In genomic region chr10:72927485-72927884, GRCh38 we compare ENCODE assay signal across 9 cellular contexts. TPM values are rescaled to one million over a fixed set of nuclear protein-coding genes. Genes with fewer than 3 reads are reported as not detected.
"Had no signal": no experiment of that assay in that cellular context is flagged by ENCODE, and none has a peak within 500 bp of the region (broad histone marks: within the 10 kb centered on the region; RNA-seq: fewer than 3 reads in every experiment).

No MANE protein-coding gene starts in this region.

- H3K4me1 Mint-ChIP-seq: H9, IgD-negative memory B cell had no signal

- H3K9me3 Mint-ChIP-seq: H9 had no signal

- H2AFZ ChIP-seq: GM23248 had no signal

- H3K4me3 Mint-ChIP-seq: H9, IgD-negative memory B cell had no signal

- H3K27ac ChIP-seq: GM23248 had no signal

- FAIRE-seq: H1, H54, HTR-8/SVneo had no signal

- H3K9ac ChIP-seq: GM23248 had no signal

- H3K27ac Mint-ChIP-seq: H9, IgD-negative memory B cell had no signal

- H3K4me3 ChIP-seq: GM23248 had no signal

- DNase-seq: GM23248, H9, HCEC 1CT, KG1 had no signal

- H3K36me3 Mint-ChIP-seq: IgD-negative memory B cell had no signal

RNA-seq across cellular contexts. Expression of gene PLA2G12B, which starts 27.1 kb away (rescaled TPM):
- total RNA-seq: GM23248, H1, H9, HT-29 had no signal
- polyA plus RNA-seq: GM23248, H1, IgD-negative memory B cell had no signal

RNA-seq across cellular contexts. Expression of gene OIT3, which starts 33.9 kb away (rescaled TPM):
- total RNA-seq: GM23248, H1, H9, HT-29 had no signal
- polyA plus RNA-seq: GM23248, H1, IgD-negative memory B cell had no signal
